ENCODE assay signal across 26 cellular contexts in the genomic region with DNA sequence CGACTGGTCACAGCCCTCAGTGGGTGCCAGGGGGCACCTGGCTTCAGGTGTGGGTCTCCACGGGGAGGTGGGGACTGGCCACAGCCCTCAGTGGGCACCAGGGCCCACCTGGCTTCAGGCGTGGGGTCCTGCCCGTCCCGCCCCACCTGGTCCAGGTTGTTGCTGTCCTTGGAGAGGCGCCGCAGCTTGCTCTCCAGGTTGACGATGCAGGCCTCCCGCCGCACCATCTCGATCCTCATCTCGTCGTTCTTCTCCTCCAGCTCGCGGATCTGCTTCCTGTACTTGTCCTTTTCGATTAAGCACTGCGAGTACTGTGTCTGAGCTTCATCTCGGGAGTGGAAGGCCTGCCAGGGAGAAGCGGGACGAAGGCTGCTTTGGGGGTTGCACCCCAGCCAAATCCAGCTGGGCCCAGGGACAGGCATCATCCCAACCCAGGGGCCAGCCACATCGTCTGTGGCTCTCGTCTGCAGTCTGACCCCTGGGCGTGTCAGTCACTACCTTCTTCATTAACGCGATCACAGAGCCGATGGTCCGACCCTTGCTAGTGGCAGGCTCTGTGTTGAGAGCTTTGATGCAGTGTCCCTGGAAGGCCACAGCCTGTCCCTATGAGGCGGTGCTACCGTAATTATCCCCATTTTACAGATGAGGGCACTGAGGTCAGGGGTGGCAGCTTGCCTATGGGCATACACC.
DNase-seq lines count a peak whose midpoint lies in the region; ATAC-seq, FAIRE-seq and TF ChIP-seq lines count a peak whose summit lies in the region.
"Had no signal": no experiment of that assay in that cellular context is flagged by ENCODE, and none has a peak within 500 bp of the region (broad histone marks: within the 10 kb centered on the region; RNA-seq: fewer than 3 reads in every experiment).

No MANE protein-coding gene starts in this region.

- no peak overlapping the region for H3K4me2 ChIP-seq in HepG2 (ENCODE audit: low read depth, low read length)

- no peaks in the 10 kb centered on the region for H4K20me1 ChIP-seq in HepG2 (ENCODE audit: insufficient read depth, low read length)

- H3K4me1 ChIP-seq in Peyer's patch = no peaks in the 10 kb centered on the region
- H3K4me1 ChIP-seq in HepG2 (ENCODE audit: insufficient read depth, low read length) = no peaks in the 10 kb centered on the region
- no peaks in the 10 kb centered on the region for H3K4me1 ChIP-seq in sigmoid colon
- H3K4me1 ChIP-seq: breast epithelium had no signal

- H3K9ac ChIP-seq in HepG2 (ENCODE audit: insufficient read depth, low read depth, low read length) = no peak overlapping the region

- no peak overlapping the region for H3K4me3 ChIP-seq in Peyer's patch
- H3K4me3 ChIP-seq in HepG2 (replicated peaks in 1 of 3; ENCODE audit: insufficient read depth in 1 of 3, low read depth in 2 of 3, low read length in 3 of 3) = no peak overlapping the region
- no peak overlapping the region for H3K4me3 ChIP-seq in sigmoid colon
- H3K4me3 ChIP-seq: breast epithelium had no signal

- in situ Hi-C loops in HepG2 (cut with HindIII; ENCODE audit: extremely low pct_ligation_motif_present, low pct_unique_long_range_greater_than_20kb) = no loop called here

- DNase-seq in activated CD4-positive, alpha-beta T cell treated with anti-CD3 and anti-CD28 coated beads for 36 hours = peak; percentile 4
- DNase-seq in activated CD4-positive, alpha-beta T cell treated with anti-CD3 and anti-CD28 coated beads, Interleukin-2, amount 50 U/mL, for 48 hours = no peak
- DNase-seq in Peyer's patch (peak in 2 of 3 donors; percentile 30 to 39), HepG2 (ENCODE audit: low spot score) (no peak), sigmoid colon (peak; percentile 52), GDM1 (lab: John Stamatoyannopoulos, UW) (no peak), natural killer cell (no peak), AML-193 (lab: John Stamatoyannopoulos, UW) (no peak)
- DNase-seq: activated naive CD4-positive, alpha-beta T cell; amygdala; CD4-positive, CD25-positive, alpha-beta regulatory T cell; effector memory CD8-positive, alpha-beta T cell; foreskin melanocyte; KBM-7; mesendoderm; NCI-H1105; NCI-H1930; nucleus accumbens; small intestine; stimulated activated CD4-positive, alpha-beta T cell treated with anti-CD3 and anti-CD28 coated beads, Interleukin-2, amount 100 ng/mL, for 24 hours had no signal

- no TSS peak for BruUV-seq in HepG2 (replicated peaks; lab: Mats Ljungman, UMichigan)

- H3K9me3 ChIP-seq in Peyer's patch (no peaks in the 10 kb centered on the region), HepG2 (ENCODE audit: low read length) (no peaks in the 10 kb centered on the region), sigmoid colon (no peaks in the 10 kb centered on the region)
- H3K9me3 ChIP-seq: breast epithelium had no signal

- WGBS in HepG2 (ENCODE audit: low lambda C conversion rate) = 55% methylated on average over 22 of the region's 29 CpGs
- WGBS in sigmoid colon, 2 donors = 87 to 94% methylated on average over 29 of the region's 29 CpGs

- POLR2A ChIA-PET in activated CD4-positive, alpha-beta T cell treated with anti-CD3 and anti-CD28 coated beads for 36 hours (lab: Charles Lee) = interaction anchor here (0.7 kb wide), 1 partner anchor 10 kb away, joined by 3 read pairs; no protein-coding TSS in a partner anchor
- POLR2A ChIA-PET in HepG2 (lab: Yijun Ruan, JAX) = no interaction called here

- no peak for ATAC-seq in activated CD4-positive, alpha-beta T cell treated with anti-CD3 and anti-CD28 coated beads for 36 hours
- ATAC-seq in HepG2 = no peak
- no peak for ATAC-seq in natural killer cell
- ATAC-seq: effector memory CD8-positive, alpha-beta T cell; esophagus mucosa; T-cell had no signal

- TF ChIP-seq RAD21 in HepG2 (CRISPR knock-in tag; IDR thresholded peaks at IDR 0.05) = no peak

- no peaks in the 10 kb centered on the region for H3K27me3 Mint-ChIP-seq in activated CD4-positive, alpha-beta T cell treated with anti-CD3 and anti-CD28 coated beads for 36 hours
- no peaks in the 10 kb centered on the region for H3K27me3 Mint-ChIP-seq in natural killer cell (ENCODE audit: low read depth in 2 of 2)
- H3K27me3 Mint-ChIP-seq: activated CD4-positive, alpha-beta memory T cell treated with anti-CD3 and anti-CD28 coated beads for 36 hours; CD4-positive, CD25-positive, alpha-beta regulatory T cell; effector memory CD8-positive, alpha-beta T cell; T-cell had no signal

- H3K36me3 ChIP-seq in Peyer's patch (no peaks in the 10 kb centered on the region), HepG2 (replicated peaks in 1 of 2; ENCODE audit: control insufficient read depth in 1 of 2, insufficient read depth in 2 of 2, low read length in 2 of 2) (no peaks in the 10 kb centered on the region), sigmoid colon (no peaks in the 10 kb centered on the region)
- H3K36me3 ChIP-seq: breast epithelium had no signal

- peak overlapping the region; percentile 37 for H3K27ac Mint-ChIP-seq in activated CD4-positive, alpha-beta T cell treated with anti-CD3 and anti-CD28 coated beads for 36 hours
- H3K27ac Mint-ChIP-seq in natural killer cell = peak overlapping the region in 1 of 2 donors; percentile 52
- H3K27ac Mint-ChIP-seq: activated CD4-positive, alpha-beta memory T cell treated with anti-CD3 and anti-CD28 coated beads for 36 hours had no signal

- no peaks in the 10 kb centered on the region for H3K9me3 Mint-ChIP-seq in activated CD4-positive, alpha-beta T cell treated with anti-CD3 and anti-CD28 coated beads for 36 hours (ENCODE audit: low read depth)
- H3K9me3 Mint-ChIP-seq in natural killer cell = no peaks in the 10 kb centered on the region
- H3K9me3 Mint-ChIP-seq: activated CD4-positive, alpha-beta memory T cell treated with anti-CD3 and anti-CD28 coated beads for 36 hours; CD4-positive, CD25-positive, alpha-beta regulatory T cell; effector memory CD8-positive, alpha-beta T cell; T-cell had no signal

- TF ChIP-seq POLR2A in Peyer's patch (IDR thresholded peaks at IDR 0.05) (no peak), HepG2 (IDR thresholded peaks at IDR 0.05; ENCODE audit: insufficient read depth in 1 of 2, low read depth in 2 of 2, low read length in 2 of 2) (no peak), sigmoid colon (IDR thresholded peaks at IDR 0.05) (no peak)

- TF ChIP-seq EP300 in HepG2 (IDR thresholded peaks at IDR 0.05; ENCODE audit: low read depth in 2 of 2, low read length in 2 of 2) (no peak), HepG2 (CRISPR knock-in tag; IDR thresholded peaks at IDR 0.05; ENCODE audit: borderline replicate concordance) (no peak), sigmoid colon (IDR thresholded peaks at IDR 0.05) (no peak)

- no peak for FAIRE-seq in HepG2 (lab: Jason Lieb, UNC)
- FAIRE-seq: colon, small intestine had no signal

- no peaks in the 10 kb centered on the region for H3K79me2 ChIP-seq in HepG2 (ENCODE audit: insufficient read depth, low read length)

- H3K27ac ChIP-seq in Peyer's patch (no peak overlapping the region), HepG2 (ENCODE audit: extremely low read length, insufficient read depth, low read length) (no peak overlapping the region), sigmoid colon (no peak overlapping the region)
- H3K27ac ChIP-seq: 22Rv1, breast epithelium had no signal

- CTCF ChIA-PET in activated CD4-positive, alpha-beta T cell treated with anti-CD3 and anti-CD28 coated beads for 36 hours (lab: Charles Lee) = no interaction called here
- CTCF ChIA-PET in HepG2 (lab: Yijun Ruan, JAX; ENCODE audit: low intra/inter-chr PET ratio, low total read pairs) = no interaction called here

- TF ChIP-seq CTCF in Peyer's patch (IDR thresholded peaks at IDR 0.05) = no peak
- TF ChIP-seq CTCF in HepG2 (CRISPR knock-in tag; IDR thresholded peaks at IDR 0.05) = no peak
- TF ChIP-seq CTCF in sigmoid colon (IDR thresholded peaks at IDR 0.05) = no peak
- TF ChIP-seq CTCF in natural killer cell (IDR thresholded peaks at IDR 0.05) = no peak

- H2AFZ ChIP-seq in HepG2 (ENCODE audit: low read length) = no peak overlapping the region

- H3K27me3 ChIP-seq in Peyer's patch (no peaks in the 10 kb centered on the region), HepG2 (ENCODE audit: control insufficient read depth in 1 of 2, insufficient read depth in 2 of 2, low read length in 2 of 2) (peaks cover 10 to 50% of the 10 kb centered on the region in 2 experiments), sigmoid colon (peaks cover 0 to 7% (median 0%) of the 10 kb centered on the region in 3 donors)

- H3K36me3 Mint-ChIP-seq in activated CD4-positive, alpha-beta T cell treated with anti-CD3 and anti-CD28 coated beads for 36 hours (ENCODE audit: low read depth) = peaks cover 69% of the 10 kb centered on the region
- no peaks in the 10 kb centered on the region for H3K36me3 Mint-ChIP-seq in natural killer cell

- intact Hi-C loops in activated CD4-positive, alpha-beta T cell treated with anti-CD3 and anti-CD28 coated beads for 36 hours (cut with DNase I, micrococcal nuclease) = no loop called here
- intact Hi-C loops in HepG2 (cut with micrococcal nuclease; ENCODE audit: unreplicated experiment) = no loop called here
- intact Hi-C loops in sigmoid colon (cut with DNase I) = no loop called here
- intact Hi-C loops in natural killer cell (cut with micrococcal nuclease) = no loop called here

- peaks cover 25% of the 10 kb centered on the region for H3K4me1 Mint-ChIP-seq in activated CD4-positive, alpha-beta T cell treated with anti-CD3 and anti-CD28 coated beads for 36 hours
- H3K4me1 Mint-ChIP-seq in natural killer cell = peaks cover 11 to 14% of the 10 kb centered on the region in 2 donors

- H3K4me3 Mint-ChIP-seq in activated CD4-positive, alpha-beta T cell treated with anti-CD3 and anti-CD28 coated beads for 36 hours = no peak overlapping the region
- H3K4me3 Mint-ChIP-seq in natural killer cell = no peak overlapping the region
- H3K4me3 Mint-ChIP-seq: activated CD4-positive, alpha-beta memory T cell treated with anti-CD3 and anti-CD28 coated beads for 36 hours; effector memory CD8-positive, alpha-beta T cell had no signal

TF ChIP-seq in HepG2, 621 proteins besides CTCF, POLR2A, EP300 and RAD21 (continues in another document):
- TF ChIP-seq ZNF629 (CRISPR knock-in tag; conservative IDR thresholded peaks at IDR 0.05) = 0 out of 2 replicates have a peak, but pooled peaks have one; percentile 47
- TF ChIP-seq, protein P1, sequence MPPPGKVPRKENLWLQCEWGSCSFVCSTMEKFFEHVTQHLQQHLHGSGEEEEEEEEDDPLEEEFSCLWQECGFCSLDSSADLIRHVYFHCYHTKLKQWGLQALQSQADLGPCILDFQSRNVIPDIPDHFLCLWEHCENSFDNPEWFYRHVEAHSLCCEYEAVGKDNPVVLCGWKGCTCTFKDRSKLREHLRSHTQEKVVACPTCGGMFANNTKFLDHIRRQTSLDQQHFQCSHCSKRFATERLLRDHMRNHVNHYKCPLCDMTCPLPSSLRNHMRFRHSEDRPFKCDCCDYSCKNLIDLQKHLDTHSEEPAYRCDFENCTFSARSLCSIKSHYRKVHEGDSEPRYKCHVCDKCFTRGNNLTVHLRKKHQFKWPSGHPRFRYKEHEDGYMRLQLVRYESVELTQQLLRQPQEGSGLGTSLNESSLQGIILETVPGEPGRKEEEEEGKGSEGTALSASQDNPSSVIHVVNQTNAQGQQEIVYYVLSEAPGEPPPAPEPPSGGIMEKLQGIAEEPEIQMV (CRISPR knock-in tag; IDR thresholded peaks at IDR 0.05; ENCODE audit: low read depth) = no peak
- no peak for TF ChIP-seq EEA1 (CRISPR knock-in tag; IDR thresholded peaks at IDR 0.05; ENCODE audit: borderline replicate concordance)
- TF ChIP-seq KDM6A (CRISPR knock-in tag; IDR thresholded peaks at IDR 0.05; ENCODE audit: low read depth) = no peak

Comparison
In these comparisons a context has a peak if more than half of its experiments do, and no peak if none do; other contexts are left out.
1. DNase-seq: peak in activated CD4-positive, alpha-beta T cell treated with anti-CD3 and anti-CD28 coated beads for 36 hours (single experiment), Peyer's patch (2 of 3) and sigmoid colon (single experiment); none in activated CD4-positive, alpha-beta T cell treated with anti-CD3 and anti-CD28 coated beads, Interleukin-2, amount 50 U/mL, for 48 hours (0 of 2), HepG2 (single experiment), GDM1 (single experiment), natural killer cell (single experiment) and AML-193 (0 of 2).